9 cellular contexts compared by ENCODE assay signal in the genomic region with DNA sequence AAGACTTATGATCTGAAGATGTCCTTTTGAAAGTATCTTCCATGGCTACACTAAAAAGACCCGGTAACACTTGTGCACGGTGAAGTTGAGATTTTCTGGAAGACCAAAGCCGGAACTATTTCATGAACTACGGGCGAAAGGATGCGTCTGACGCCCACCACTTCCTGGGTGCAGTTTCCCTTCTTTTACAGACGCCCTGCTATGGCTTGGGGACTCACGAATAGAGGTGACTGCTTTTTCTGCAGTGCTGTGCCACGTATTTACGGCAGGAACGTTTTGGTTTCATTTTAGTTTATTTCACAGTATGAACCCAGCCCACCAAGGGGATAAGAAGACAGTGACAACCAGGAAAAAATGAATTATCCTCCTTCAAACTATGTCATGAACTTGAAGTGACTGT.
A peak's percentile ranks its signal among the peaks of the same experiment; 100 is the strongest.
DNase-seq lines count a peak whose midpoint lies in the region; ATAC-seq and TF ChIP-seq lines count a peak whose summit lies in the region.
"Had no signal": no experiment of that assay in that cellular context is flagged by ENCODE, and none has a peak within 500 bp of the region (broad histone marks: within the 10 kb centered on the region; RNA-seq: fewer than 3 reads in every experiment).

No MANE protein-coding gene starts in this region.

- H3K36me3 ChIP-seq in effector memory CD4-positive, alpha-beta T cell (ENCODE audit: control insufficient read depth, insufficient read depth, low read length), result peaks cover 3% of the 10 kb centered on the region

- H3K27me3 Mint-ChIP-seq in activated CD8-positive, alpha-beta T cell treated with anti-CD3 and anti-CD28 coated beads for 36 hours, result no peaks in the 10 kb centered on the region

- no peak for TF ChIP-seq CTCF in activated CD8-positive, alpha-beta T cell treated with anti-CD3 and anti-CD28 coated beads for 36 hours (IDR thresholded peaks at IDR 0.05)
- TF ChIP-seq CTCF in foreskin keratinocyte (conservative IDR thresholded peaks at IDR 0.05), result no peak

- intact Hi-C loops in activated CD8-positive, alpha-beta T cell treated with anti-CD3 and anti-CD28 coated beads for 36 hours (cut with micrococcal nuclease), result no loop called here

- CTCF ChIA-PET in activated CD8-positive, alpha-beta T cell treated with anti-CD3 and anti-CD28 coated beads for 36 hours (lab: Charles Lee), result interaction anchor here (0.6 to 5.7 kb wide), 4 partner anchors 8 to 179 kb away, joined by 3 to 63 read pairs (median 3); no protein-coding TSS in a partner anchor

- H3K27ac ChIP-seq in effector memory CD4-positive, alpha-beta T cell (ENCODE audit: insufficient read depth, low read length, poor library complexity, severe bottlenecking), result peak overlapping the region; percentile 72
- H3K27ac ChIP-seq in foreskin keratinocyte, result no peak overlapping the region

- peak overlapping the region; percentile 87 for H3K27ac Mint-ChIP-seq in activated CD8-positive, alpha-beta T cell treated with anti-CD3 and anti-CD28 coated beads for 36 hours

- H3K36me3 Mint-ChIP-seq in activated CD8-positive, alpha-beta T cell treated with anti-CD3 and anti-CD28 coated beads for 36 hours (ENCODE audit: low read depth), result peaks cover 2% of the 10 kb centered on the region

- peak; percentile 89 for DNase-seq in activated CD8-positive, alpha-beta T cell treated with anti-CD3 and anti-CD28 coated beads for 36 hours
- DNase-seq in effector memory CD4-positive, alpha-beta T cell, result peak; percentile 24 to 54 (median 35)
- peak; percentile 30 for DNase-seq in stimulated activated CD8-positive, alpha-beta memory T cell treated with anti-CD3 and anti-CD28 coated beads, Interleukin-4, amount 100 ng/mL, for 24 hours (ENCODE audit: low read depth)
- DNase-seq in foreskin keratinocyte (no peak), EL (no peak), SW480 (ENCODE audit: low spot score) (no peak)
- DNase-seq: KBM-7 had no signal

- no peaks in the 10 kb centered on the region for H3K9me3 ChIP-seq in effector memory CD4-positive, alpha-beta T cell (ENCODE audit: control insufficient read depth, low read length)

- peak; percentile 59 for ATAC-seq in HG03469 (IDR thresholded peaks at IDR 0.05; ENCODE audit: unreplicated experiment)
- peak; percentile 89 for ATAC-seq in activated CD8-positive, alpha-beta T cell treated with anti-CD3 and anti-CD28 coated beads for 36 hours
- no peak for ATAC-seq in foreskin keratinocyte
- no peak for ATAC-seq in GM18519 (IDR thresholded peaks at IDR 0.05; ENCODE audit: low FRiP score, unreplicated experiment)

- H3K9me3 Mint-ChIP-seq in activated CD8-positive, alpha-beta T cell treated with anti-CD3 and anti-CD28 coated beads for 36 hours, result no peaks in the 10 kb centered on the region

- H3K4me1 ChIP-seq in effector memory CD4-positive, alpha-beta T cell (ENCODE audit: control insufficient read depth, insufficient read depth, low read length, poor library complexity, severe bottlenecking), result peaks cover 14% of the 10 kb centered on the region
- H3K4me1 ChIP-seq in foreskin keratinocyte, result no peaks in the 10 kb centered on the region

- H3K27me3 ChIP-seq in effector memory CD4-positive, alpha-beta T cell (replicated peaks; ENCODE audit: control insufficient read depth, insufficient read depth, low read length, poor library complexity, severe bottlenecking), result no peaks in the 10 kb centered on the region
- H3K27me3 ChIP-seq in foreskin keratinocyte, result no peaks in the 10 kb centered on the region

- peak overlapping the region; percentile 72 for H3K4me3 Mint-ChIP-seq in activated CD8-positive, alpha-beta T cell treated with anti-CD3 and anti-CD28 coated beads for 36 hours

- peaks cover 37% of the 10 kb centered on the region for H3K4me1 Mint-ChIP-seq in activated CD8-positive, alpha-beta T cell treated with anti-CD3 and anti-CD28 coated beads for 36 hours (ENCODE audit: low read depth)

- peak overlapping the region; percentile 52 for H3K4me3 ChIP-seq in effector memory CD4-positive, alpha-beta T cell (ENCODE audit: insufficient read depth, low read depth, low read length, poor library complexity, severe bottlenecking)

- POLR2A ChIA-PET in activated CD8-positive, alpha-beta T cell treated with anti-CD3 and anti-CD28 coated beads for 36 hours (lab: Charles Lee), result interaction anchor here (0.6 to 2.3 kb wide), 4 partner anchors 9 to 56 kb away, joined by 3 to 10 read pairs (median 4); no protein-coding TSS in a partner anchor

Comparison
In these comparisons a context has a peak if more than half of its experiments do, and no peak if none do; other contexts are left out.
1. ATAC-seq: peak in HG03469 (single experiment) and activated CD8-positive, alpha-beta T cell treated with anti-CD3 and anti-CD28 coated beads for 36 hours (single experiment); none in foreskin keratinocyte (single experiment) and GM18519 (single experiment).
2. DNase-seq: peak in activated CD8-positive, alpha-beta T cell treated with anti-CD3 and anti-CD28 coated beads for 36 hours (single experiment), effector memory CD4-positive, alpha-beta T cell (3 of 3) and stimulated activated CD8-positive, alpha-beta memory T cell treated with anti-CD3 and anti-CD28 coated beads, Interleukin-4, amount 100 ng/mL, for 24 hours (single experiment); none in foreskin keratinocyte (0 of 2), EL (single experiment) and SW480 (single experiment).